ENCODE assay signal across 1 cellular context in the genomic region with DNA sequence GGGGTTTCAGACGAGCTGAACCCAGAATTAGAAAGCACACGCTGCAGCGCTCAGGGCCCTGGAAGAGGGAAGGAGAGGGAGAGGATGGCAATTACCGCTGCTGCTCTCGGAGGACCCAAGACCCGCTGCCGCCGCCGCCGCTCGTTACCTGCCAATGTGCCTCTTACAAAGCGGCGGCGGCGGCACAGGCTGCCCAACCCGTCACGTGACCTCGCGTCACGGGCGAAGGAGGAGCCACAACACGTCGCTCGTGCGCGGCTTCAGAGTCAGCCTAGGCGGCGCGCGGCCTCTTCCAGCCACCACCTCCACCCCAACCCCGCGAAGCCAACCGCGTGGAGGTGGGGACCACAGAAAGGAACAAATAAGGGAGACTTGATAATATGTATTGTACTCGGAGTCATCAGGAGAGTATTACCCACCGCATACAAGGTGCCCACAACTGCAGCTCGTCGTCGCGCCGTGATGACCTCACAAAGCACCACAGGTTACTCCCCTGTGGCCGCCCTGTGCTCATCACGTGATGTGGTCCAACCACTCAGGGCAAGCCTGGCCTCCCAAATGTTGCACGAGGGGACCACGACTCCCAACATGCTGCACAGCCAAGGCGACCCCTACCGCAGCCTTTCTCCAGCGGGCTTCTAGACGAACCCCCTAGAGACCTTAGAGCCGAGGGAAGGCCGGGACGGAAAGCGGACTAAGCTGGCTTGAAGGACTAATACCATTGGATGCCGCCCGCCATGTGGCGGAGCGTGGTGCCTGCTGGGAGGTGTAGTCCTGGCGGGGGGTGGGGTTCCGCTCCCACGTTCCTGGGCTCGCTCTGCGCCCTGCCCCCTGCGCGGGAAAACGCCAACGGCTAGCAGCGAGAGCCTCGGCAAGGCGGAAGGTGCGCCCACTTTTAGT.
A peak's percentile ranks its signal among the peaks of the same experiment; 100 is the strongest.
TF ChIP-seq lines count a peak whose summit lies in the region.

A gene with protein sequence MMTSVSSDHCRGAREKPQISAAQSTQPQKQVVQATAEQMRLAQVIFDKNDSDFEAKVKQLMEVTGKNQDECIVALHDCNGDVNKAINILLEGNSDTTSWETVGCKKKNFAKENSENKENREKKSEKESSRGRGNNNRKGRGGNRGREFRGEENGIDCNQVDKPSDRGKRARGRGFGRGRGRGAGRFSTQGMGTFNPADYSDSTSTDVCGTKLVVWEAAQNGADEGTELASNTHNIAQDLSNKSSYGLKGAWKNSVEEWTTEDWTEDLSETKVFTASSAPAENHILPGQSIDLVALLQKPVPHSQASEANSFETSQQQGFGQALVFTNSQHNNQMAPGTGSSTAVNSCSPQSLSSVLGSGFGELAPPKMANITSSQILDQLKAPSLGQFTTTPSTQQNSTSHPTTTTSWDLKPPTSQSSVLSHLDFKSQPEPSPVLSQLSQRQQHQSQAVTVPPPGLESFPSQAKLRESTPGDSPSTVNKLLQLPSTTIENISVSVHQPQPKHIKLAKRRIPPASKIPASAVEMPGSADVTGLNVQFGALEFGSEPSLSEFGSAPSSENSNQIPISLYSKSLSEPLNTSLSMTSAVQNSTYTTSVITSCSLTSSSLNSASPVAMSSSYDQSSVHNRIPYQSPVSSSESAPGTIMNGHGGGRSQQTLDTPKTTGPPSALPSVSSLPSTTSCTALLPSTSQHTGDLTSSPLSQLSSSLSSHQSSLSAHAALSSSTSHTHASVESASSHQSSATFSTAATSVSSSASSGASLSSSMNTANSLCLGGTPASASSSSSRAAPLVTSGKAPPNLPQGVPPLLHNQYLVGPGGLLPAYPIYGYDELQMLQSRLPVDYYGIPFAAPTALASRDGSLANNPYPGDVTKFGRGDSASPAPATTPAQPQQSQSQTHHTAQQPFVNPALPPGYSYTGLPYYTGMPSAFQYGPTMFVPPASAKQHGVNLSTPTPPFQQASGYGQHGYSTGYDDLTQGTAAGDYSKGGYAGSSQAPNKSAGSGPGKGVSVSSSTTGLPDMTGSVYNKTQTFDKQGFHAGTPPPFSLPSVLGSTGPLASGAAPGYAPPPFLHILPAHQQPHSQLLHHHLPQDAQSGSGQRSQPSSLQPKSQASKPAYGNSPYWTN (minus strand): TSS at position 158 of the 900 bp plus-strand sequence. CDS start 31,739 bp downstream, outside the sequence.

TF ChIP-seq in K562, 482 proteins besides CTCF, POLR2A, EP300 and RAD21 (continued from another document and continues in another):
- peak; percentile 90 for TF ChIP-seq DIDO1 (tag; IDR thresholded peaks at IDR 0.05; ENCODE audit: low read depth)
- TF ChIP-seq MTA1 (IDR thresholded peaks at IDR 0.05; ENCODE audit: borderline replicate concordance): peak; percentile 99
- peak; percentile 80 for TF ChIP-seq NBN (IDR thresholded peaks at IDR 0.05; ENCODE audit: low read depth)
- TF ChIP-seq, protein P1, sequence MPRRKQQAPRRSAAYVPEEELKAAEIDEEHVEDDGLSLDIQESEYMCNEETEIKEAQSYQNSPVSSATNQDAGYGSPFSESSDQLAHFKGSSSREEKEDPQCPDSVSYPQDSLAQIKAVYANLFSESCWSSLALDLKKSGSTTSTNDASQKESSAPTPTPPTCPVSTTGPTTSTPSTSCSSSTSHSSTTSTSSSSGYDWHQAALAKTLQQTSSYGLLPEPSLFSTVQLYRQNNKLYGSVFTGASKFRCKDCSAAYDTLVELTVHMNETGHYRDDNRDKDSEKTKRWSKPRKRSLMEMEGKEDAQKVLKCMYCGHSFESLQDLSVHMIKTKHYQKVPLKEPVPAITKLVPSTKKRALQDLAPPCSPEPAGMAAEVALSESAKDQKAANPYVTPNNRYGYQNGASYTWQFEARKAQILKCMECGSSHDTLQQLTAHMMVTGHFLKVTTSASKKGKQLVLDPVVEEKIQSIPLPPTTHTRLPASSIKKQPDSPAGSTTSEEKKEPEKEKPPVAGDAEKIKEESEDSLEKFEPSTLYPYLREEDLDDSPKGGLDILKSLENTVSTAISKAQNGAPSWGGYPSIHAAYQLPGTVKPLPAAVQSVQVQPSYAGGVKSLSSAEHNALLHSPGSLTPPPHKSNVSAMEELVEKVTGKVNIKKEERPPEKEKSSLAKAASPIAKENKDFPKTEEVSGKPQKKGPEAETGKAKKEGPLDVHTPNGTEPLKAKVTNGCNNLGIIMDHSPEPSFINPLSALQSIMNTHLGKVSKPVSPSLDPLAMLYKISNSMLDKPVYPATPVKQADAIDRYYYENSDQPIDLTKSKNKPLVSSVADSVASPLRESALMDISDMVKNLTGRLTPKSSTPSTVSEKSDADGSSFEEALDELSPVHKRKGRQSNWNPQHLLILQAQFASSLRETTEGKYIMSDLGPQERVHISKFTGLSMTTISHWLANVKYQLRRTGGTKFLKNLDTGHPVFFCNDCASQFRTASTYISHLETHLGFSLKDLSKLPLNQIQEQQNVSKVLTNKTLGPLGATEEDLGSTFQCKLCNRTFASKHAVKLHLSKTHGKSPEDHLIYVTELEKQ (CRISPR knock-in tag; IDR thresholded peaks at IDR 0.05): no peak
- no peak for TF ChIP-seq SMARCA4 (IDR thresholded peaks at IDR 0.05)
- TF ChIP-seq, protein P2, sequence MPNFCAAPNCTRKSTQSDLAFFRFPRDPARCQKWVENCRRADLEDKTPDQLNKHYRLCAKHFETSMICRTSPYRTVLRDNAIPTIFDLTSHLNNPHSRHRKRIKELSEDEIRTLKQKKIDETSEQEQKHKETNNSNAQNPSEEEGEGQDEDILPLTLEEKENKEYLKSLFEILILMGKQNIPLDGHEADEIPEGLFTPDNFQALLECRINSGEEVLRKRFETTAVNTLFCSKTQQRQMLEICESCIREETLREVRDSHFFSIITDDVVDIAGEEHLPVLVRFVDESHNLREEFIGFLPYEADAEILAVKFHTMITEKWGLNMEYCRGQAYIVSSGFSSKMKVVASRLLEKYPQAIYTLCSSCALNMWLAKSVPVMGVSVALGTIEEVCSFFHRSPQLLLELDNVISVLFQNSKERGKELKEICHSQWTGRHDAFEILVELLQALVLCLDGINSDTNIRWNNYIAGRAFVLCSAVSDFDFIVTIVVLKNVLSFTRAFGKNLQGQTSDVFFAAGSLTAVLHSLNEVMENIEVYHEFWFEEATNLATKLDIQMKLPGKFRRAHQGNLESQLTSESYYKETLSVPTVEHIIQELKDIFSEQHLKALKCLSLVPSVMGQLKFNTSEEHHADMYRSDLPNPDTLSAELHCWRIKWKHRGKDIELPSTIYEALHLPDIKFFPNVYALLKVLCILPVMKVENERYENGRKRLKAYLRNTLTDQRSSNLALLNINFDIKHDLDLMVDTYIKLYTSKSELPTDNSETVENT (CRISPR knock-in tag; IDR thresholded peaks at IDR 0.05): peak; percentile 42; the same call in 1 of the 2 replicates
- no peak for TF ChIP-seq RFX1 (IDR thresholded peaks at IDR 0.05)
- TF ChIP-seq, protein P3, sequence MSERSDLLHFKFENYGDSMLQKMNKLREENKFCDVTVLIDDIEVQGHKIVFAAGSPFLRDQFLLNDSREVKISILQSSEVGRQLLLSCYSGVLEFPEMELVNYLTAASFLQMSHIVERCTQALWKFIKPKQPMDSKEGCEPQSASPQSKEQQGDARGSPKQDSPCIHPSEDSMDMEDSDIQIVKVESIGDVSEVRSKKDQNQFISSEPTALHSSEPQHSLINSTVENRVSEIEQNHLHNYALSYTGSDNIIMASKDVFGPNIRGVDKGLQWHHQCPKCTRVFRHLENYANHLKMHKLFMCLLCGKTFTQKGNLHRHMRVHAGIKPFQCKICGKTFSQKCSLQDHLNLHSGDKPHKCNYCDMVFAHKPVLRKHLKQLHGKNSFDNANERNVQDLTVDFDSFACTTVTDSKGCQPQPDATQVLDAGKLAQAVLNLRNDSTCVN (CRISPR knock-in tag; IDR thresholded peaks at IDR 0.05): no peak
- no peak for TF ChIP-seq BDP1 (IDR thresholded peaks at IDR 0.05; ENCODE audit: insufficient read depth, insufficient read length)
- no peak for TF ChIP-seq POLR2AphosphoS2 (IDR thresholded peaks at IDR 0.05; ENCODE audit: low read length)
- peak; percentile 68 for TF ChIP-seq NFYB (IDR thresholded peaks at IDR 0.05; ENCODE audit: extremely low read depth, insufficient read length)
- no peak for TF ChIP-seq ZNF785 (CRISPR knock-in tag; IDR thresholded peaks at IDR 0.05)
- no peak for TF ChIP-seq MCM3 (IDR thresholded peaks at IDR 0.05)
- 0 out of 2 replicates have a peak, but pooled peaks have one; percentile 20 for TF ChIP-seq KLF16 (IDR thresholded peaks at IDR 0.05)
- TF ChIP-seq, protein P4, sequence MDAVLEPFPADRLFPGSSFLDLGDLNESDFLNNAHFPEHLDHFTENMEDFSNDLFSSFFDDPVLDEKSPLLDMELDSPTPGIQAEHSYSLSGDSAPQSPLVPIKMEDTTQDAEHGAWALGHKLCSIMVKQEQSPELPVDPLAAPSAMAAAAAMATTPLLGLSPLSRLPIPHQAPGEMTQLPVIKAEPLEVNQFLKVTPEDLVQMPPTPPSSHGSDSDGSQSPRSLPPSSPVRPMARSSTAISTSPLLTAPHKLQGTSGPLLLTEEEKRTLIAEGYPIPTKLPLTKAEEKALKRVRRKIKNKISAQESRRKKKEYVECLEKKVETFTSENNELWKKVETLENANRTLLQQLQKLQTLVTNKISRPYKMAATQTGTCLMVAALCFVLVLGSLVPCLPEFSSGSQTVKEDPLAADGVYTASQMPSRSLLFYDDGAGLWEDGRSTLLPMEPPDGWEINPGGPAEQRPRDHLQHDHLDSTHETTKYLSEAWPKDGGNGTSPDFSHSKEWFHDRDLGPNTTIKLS (IDR thresholded peaks at IDR 0.05; ENCODE audit: borderline replicate concordance, low read depth): peak; percentile 91
- TF ChIP-seq TAF7 (tag; IDR thresholded peaks at IDR 0.05): peak; percentile 76
- TF ChIP-seq, protein P5, sequence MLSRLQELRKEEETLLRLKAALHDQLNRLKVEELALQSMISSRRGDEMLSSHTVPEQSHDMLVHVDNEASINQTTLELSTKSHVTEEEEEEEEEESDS (CRISPR knock-in tag; IDR thresholded peaks at IDR 0.05): no peak
- TF ChIP-seq HCFC1 (IDR thresholded peaks at IDR 0.05; ENCODE audit: low read depth, low read length): peak; percentile 88
- TF ChIP-seq, protein P6, sequence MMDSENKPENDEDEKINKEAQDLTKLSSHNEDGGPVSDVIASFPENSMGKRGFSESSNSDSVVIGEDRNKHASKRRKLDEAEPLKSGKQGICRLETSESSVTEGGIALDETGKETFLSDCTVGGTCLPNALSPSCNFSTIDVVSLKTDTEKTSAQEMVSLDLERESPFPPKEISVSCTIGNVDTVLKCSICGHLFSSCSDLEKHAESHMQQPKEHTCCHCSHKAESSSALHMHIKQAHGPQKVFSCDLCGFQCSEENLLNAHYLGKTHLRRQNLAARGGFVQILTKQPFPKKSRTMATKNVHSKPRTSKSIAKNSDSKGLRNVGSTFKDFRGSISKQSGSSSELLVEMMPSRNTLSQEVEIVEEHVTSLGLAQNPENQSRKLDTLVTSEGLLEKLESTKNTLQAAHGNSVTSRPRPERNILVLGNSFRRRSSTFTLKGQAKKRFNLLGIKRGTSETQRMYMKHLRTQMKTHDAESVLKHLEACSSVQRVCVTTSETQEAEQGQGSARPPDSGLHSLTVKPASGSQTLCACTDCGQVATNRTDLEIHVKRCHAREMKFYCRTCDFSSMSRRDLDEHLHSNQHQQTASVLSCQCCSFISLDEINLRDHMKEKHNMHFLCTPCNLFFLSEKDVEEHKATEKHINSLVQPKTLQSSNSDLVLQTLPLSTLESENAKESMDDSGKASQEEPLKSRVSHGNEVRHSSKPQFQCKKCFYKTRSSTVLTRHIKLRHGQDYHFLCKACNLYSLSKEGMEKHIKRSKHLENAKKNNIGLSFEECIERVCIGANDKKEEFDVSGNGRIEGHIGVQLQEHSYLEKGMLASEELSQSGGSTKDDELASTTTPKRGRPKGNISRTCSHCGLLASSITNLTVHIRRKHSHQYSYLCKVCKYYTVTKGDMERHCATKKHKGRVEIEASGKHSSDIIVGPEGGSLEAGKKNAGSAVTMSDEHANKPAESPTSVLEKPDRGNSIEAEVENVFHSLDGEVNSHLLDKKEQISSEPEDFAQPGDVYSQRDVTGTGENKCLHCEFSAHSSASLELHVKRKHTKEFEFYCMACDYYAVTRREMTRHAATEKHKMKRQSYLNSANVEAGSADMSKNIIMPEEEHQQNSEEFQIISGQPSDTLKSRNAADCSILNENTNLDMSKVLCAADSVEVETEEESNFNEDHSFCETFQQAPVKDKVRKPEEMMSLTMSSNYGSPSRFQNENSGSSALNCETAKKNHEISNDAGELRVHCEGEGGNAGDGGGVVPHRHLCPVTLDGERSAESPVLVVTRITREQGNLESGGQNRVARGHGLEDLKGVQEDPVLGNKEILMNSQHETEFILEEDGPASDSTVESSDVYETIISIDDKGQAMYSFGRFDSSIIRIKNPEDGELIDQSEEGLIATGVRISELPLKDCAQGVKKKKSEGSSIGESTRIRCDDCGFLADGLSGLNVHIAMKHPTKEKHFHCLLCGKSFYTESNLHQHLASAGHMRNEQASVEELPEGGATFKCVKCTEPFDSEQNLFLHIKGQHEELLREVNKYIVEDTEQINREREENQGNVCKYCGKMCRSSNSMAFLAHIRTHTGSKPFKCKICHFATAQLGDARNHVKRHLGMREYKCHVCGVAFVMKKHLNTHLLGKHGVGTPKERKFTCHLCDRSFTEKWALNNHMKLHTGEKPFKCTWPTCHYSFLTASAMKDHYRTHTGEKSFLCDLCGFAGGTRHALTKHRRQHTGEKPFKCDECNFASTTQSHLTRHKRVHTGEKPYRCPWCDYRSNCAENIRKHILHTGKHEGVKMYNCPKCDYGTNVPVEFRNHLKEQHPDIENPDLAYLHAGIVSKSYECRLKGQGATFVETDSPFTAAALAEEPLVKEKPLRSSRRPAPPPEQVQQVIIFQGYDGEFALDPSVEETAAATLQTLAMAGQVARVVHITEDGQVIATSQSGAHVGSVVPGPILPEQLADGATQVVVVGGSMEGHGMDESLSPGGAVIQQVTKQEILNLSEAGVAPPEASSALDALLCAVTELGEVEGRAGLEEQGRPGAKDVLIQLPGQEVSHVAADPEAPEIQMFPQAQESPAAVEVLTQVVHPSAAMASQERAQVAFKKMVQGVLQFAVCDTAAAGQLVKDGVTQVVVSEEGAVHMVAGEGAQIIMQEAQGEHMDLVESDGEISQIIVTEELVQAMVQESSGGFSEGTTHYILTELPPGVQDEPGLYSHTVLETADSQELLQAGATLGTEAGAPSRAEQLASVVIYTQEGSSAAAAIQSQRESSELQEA (IDR thresholded peaks at IDR 0.05; ENCODE audit: low read depth): no peak
- 0 out of 2 replicates have a peak, but pooled peaks have one; percentile 8 for TF ChIP-seq CC2D1A (IDR thresholded peaks at IDR 0.05)
- TF ChIP-seq, protein P7, sequence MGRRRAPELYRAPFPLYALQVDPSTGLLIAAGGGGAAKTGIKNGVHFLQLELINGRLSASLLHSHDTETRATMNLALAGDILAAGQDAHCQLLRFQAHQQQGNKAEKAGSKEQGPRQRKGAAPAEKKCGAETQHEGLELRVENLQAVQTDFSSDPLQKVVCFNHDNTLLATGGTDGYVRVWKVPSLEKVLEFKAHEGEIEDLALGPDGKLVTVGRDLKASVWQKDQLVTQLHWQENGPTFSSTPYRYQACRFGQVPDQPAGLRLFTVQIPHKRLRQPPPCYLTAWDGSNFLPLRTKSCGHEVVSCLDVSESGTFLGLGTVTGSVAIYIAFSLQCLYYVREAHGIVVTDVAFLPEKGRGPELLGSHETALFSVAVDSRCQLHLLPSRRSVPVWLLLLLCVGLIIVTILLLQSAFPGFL (CRISPR knock-in tag; IDR thresholded peaks at IDR 0.05): no peak
- no peak for TF ChIP-seq ZNF561 (CRISPR knock-in tag; conservative IDR thresholded peaks at IDR 0.05)
- no peak for TF ChIP-seq KDM2B (CRISPR knock-in tag; IDR thresholded peaks at IDR 0.05)
- 0 out of 2 replicates have a peak, but pooled peaks have one; percentile 40 for TF ChIP-seq ILF3 (IDR thresholded peaks at IDR 0.05; ENCODE audit: borderline replicate concordance)
- TF ChIP-seq ZNF311 (CRISPR knock-in tag; IDR thresholded peaks at IDR 0.05): no peak
- peak; percentile 98 for TF ChIP-seq RB1 (IDR thresholded peaks at IDR 0.05; ENCODE audit: low read depth)
